Comparison of ENCODE assay signal across 13 cellular contexts in the genomic region with DNA sequence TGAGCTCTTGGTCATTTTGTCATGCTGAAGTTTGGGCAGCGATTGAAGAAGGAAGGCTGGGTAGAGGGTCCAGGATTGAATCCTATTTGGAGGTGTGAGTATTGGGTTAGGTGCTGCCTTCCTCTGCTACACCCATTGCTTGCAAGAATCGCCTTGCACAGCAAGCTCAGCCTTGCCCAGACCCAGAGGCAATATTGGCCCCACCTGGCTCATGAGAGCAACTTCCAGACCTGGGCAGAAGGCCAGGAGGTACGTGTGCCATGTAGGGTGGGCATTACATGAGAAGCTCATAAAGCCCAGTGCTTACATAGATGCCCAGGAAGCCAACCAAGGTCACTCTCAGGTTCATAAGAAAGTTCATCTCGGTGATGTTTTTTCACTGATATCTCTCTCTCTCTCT.
"Had no signal": no experiment of that assay in that cellular context is flagged by ENCODE, and none has a peak within 500 bp of the region (broad histone marks: within the 10 kb centered on the region; RNA-seq: fewer than 3 reads in every experiment).

No MANE protein-coding gene starts in this region.

- H3K36me3 ChIP-seq: ovary, thyroid gland had no signal

- H3K4me1 ChIP-seq: body of pancreas had no signal

- H3K4me3 ChIP-seq: body of pancreas, ovary, skin epidermis, thyroid gland had no signal

- H3K4me3 Mint-ChIP-seq: activated T-cell treated with anti-CD3 and anti-CD28 coated beads, Interleukin-2, amount 50 U/mL, for 24 hours; dendritic cell treated with granulocyte-macrophage colony-stimulating factor and Interleukin-4, amounts not matched to agents 40 ng/mL and 50 ng/mL, for 4 days; effector memory CD8-positive, alpha-beta T cell; natural killer cell treated with Interleukin-12 subunit alpha and Interleukin-12 subunit beta and Interleukin-15 and Interleukin-18, amount 100 ng/mL, for 72 hours had no signal

- DNase-seq: activated CD4-positive, alpha-beta T cell treated with anti-CD3 and anti-CD28 coated beads, Interleukin-2, amount 50 U/mL, for 4 hours; activated effector memory CD4-positive, alpha-beta T cell treated with Interleukin-2 at 50 U/mL for 16 hours; activated T-cell treated with anti-CD3 and anti-CD28 coated beads, Interleukin-2, amount 50 U/mL, for 24 hours; amniotic stem cell; body of pancreas; effector memory CD8-positive, alpha-beta T cell; ovary had no signal

- H3K9me3 ChIP-seq: body of pancreas, ovary, thyroid gland had no signal

- ATAC-seq: activated CD4-positive, CD25-positive, alpha-beta regulatory T cell treated with anti-CD3 and anti-CD28 coated beads, Interleukin-2, amount 50 U/mL, for 24 hours; activated naive CD4-positive, alpha-beta T cell treated with anti-CD3 and anti-CD28 coated beads, Interleukin-2, amount 50 U/mL, for 72 hours; body of pancreas; effector memory CD8-positive, alpha-beta T cell; natural killer cell treated with Interleukin-12 subunit alpha and Interleukin-12 subunit beta and Interleukin-15 and Interleukin-18, amount 100 ng/mL, for 72 hours had no signal

- H3K27ac Mint-ChIP-seq: activated naive CD4-positive, alpha-beta T cell treated with anti-CD3 and anti-CD28 coated beads, Interleukin-2, amount 50 U/mL, for 72 hours; activated T-cell treated with anti-CD3 and anti-CD28 coated beads, Interleukin-2, amount 50 U/mL, for 24 hours; dendritic cell treated with granulocyte-macrophage colony-stimulating factor and Interleukin-4, amounts not matched to agents 40 ng/mL and 50 ng/mL, for 4 days; effector memory CD8-positive, alpha-beta T cell; natural killer cell treated with Interleukin-12 subunit alpha and Interleukin-12 subunit beta and Interleukin-15 and Interleukin-18, amount 100 ng/mL, for 72 hours had no signal

- H3K36me3 Mint-ChIP-seq: activated naive CD4-positive, alpha-beta T cell treated with anti-CD3 and anti-CD28 coated beads, Interleukin-2, amount 50 U/mL, for 72 hours; natural killer cell treated with Interleukin-12 subunit alpha and Interleukin-12 subunit beta and Interleukin-15 and Interleukin-18, amount 100 ng/mL, for 72 hours had no signal

- H3K27ac ChIP-seq: body of pancreas, ovary, thyroid gland had no signal

- H3K27me3 ChIP-seq: body of pancreas, ovary, thyroid gland had no signal

- H3K9me3 Mint-ChIP-seq: activated naive CD4-positive, alpha-beta T cell treated with anti-CD3 and anti-CD28 coated beads, Interleukin-2, amount 50 U/mL, for 72 hours; activated T-cell treated with anti-CD3 and anti-CD28 coated beads, Interleukin-2, amount 50 U/mL, for 24 hours had no signal

- H3K27me3 Mint-ChIP-seq: activated T-cell treated with anti-CD3 and anti-CD28 coated beads, Interleukin-2, amount 50 U/mL, for 24 hours; dendritic cell treated with granulocyte-macrophage colony-stimulating factor and Interleukin-4, amounts not matched to agents 40 ng/mL and 50 ng/mL, for 4 days; effector memory CD8-positive, alpha-beta T cell; natural killer cell treated with Interleukin-12 subunit alpha and Interleukin-12 subunit beta and Interleukin-15 and Interleukin-18, amount 100 ng/mL, for 72 hours had no signal
